1 cellular context compared by ENCODE assay signal in the genomic region with DNA sequence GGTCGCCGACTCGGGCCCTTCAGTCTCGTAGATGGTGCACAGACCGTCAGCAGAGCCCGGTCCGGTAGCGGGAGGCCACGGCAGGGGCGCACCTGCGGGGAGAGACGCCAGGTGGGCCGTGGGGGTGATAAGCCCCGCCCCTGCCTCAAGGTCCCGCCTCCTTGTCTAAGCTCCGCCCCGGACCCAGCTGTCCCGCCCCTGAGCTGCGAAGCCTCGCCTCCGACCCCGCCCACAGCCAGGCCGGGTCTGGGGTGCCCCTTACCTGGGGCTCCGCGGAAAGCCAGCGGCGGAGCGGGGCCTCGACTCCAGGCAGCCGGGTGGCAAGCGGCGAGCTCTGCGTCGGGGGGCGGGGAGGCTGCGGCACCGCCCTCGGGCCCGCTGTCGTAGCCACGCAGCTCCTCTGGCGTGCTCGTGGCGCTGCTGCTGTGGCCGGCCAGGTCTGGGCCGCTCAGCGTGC.
TF ChIP-seq lines count a peak whose summit lies in the region.

No MANE protein-coding gene starts in this region.

TF ChIP-seq in K562, 482 proteins besides CTCF, POLR2A, EP300 and RAD21 (continued from another document and continues in another):
- TF ChIP-seq NRF1 (conservative IDR thresholded peaks at IDR 0.05 in 1 of 2, IDR thresholded peaks at IDR 0.05 in 1 of 2) (peak; percentile 27 to 42; a peak in 2 of 4 replicates), TAL1 (IDR thresholded peaks at IDR 0.05) (no peak), CCNT2 (IDR thresholded peaks at IDR 0.05; ENCODE audit: borderline replicate concordance, extremely low read depth, insufficient read length, low read depth, low read length) (peak; percentile 35), CXXC5 (CRISPR knock-in tag; IDR thresholded peaks at IDR 0.05) (0 out of 2 replicates have a peak, but pooled peaks have one; percentile 53), PHB (CRISPR knock-in tag; IDR thresholded peaks at IDR 0.05) (no peak), RBM39 (optimal IDR thresholded peaks at IDR 0.05; ENCODE audit: low read depth, low read length) (no peak), PCBP1 (IDR thresholded peaks at IDR 0.05; ENCODE audit: low read depth, low read length, poor library complexity, severe bottlenecking) (peak; percentile 25), EP400 (IDR thresholded peaks at IDR 0.05) (no peak), FOXA3 (CRISPR knock-in tag; conservative IDR thresholded peaks at IDR 0.05 in 1 of 2, IDR thresholded peaks at IDR 0.05 in 1 of 2) (peak in 1 of 2 experiments; percentile 60; a peak in 1 of 4 replicates), FOXM1 (IDR thresholded peaks at IDR 0.05; ENCODE audit: low read depth) (no peak), FOXM1 (CRISPR knock-in tag; IDR thresholded peaks at IDR 0.05; ENCODE audit: low read depth) (peak; percentile 77), ZNF253 (CRISPR knock-in tag; conservative IDR thresholded peaks at IDR 0.05) (no peak), NFYB (IDR thresholded peaks at IDR 0.05; ENCODE audit: extremely low read depth, insufficient read length) (no peak), CBFB (CRISPR knock-in tag; IDR thresholded peaks at IDR 0.05) (no peak), MTA3 (IDR thresholded peaks at IDR 0.05; ENCODE audit: borderline replicate concordance) (no peak), RBM17 (IDR thresholded peaks at IDR 0.05; ENCODE audit: borderline replicate concordance, low read depth, low read length) (no peak), U2AF1 (optimal IDR thresholded peaks at IDR 0.05; ENCODE audit: low read depth, low read length) (peak; percentile 51), CTBP1 (IDR thresholded peaks at IDR 0.05; ENCODE audit: borderline replicate concordance) (peak; percentile 76; the same call in 1 of the 2 replicates), CHD1 (IDR thresholded peaks at IDR 0.05; ENCODE audit: low read length) (no peak), CREB1 (IDR thresholded peaks at IDR 0.05) (no peak; the same call in 1 of the 2 replicates), CREB1 (CRISPR knock-in tag; IDR thresholded peaks at IDR 0.05) (peak; percentile 52), CBX3 (IDR thresholded peaks at IDR 0.05; ENCODE audit: borderline replicate concordance in 1 of 2, low read length in 2 of 2) (no peak), BCL6 (CRISPR knock-in tag; IDR thresholded peaks at IDR 0.05) (no peak), LCOR (CRISPR knock-in tag; IDR thresholded peaks at IDR 0.05) (no peak), ADNP (tag; IDR thresholded peaks at IDR 0.05) (no peak), MAZ (CRISPR knock-in tag; conservative IDR thresholded peaks at IDR 0.05 in 1 of 2, IDR thresholded peaks at IDR 0.05 in 1 of 2) (0 out of 4 replicates have a peak, but pooled peaks of 1 of the 2 experiments have one; percentile 9), TBL1XR1 (IDR thresholded peaks at IDR 0.05; ENCODE audit: low read length in 2 of 2) (no peak)
- TF ChIP-seq, protein P1, sequence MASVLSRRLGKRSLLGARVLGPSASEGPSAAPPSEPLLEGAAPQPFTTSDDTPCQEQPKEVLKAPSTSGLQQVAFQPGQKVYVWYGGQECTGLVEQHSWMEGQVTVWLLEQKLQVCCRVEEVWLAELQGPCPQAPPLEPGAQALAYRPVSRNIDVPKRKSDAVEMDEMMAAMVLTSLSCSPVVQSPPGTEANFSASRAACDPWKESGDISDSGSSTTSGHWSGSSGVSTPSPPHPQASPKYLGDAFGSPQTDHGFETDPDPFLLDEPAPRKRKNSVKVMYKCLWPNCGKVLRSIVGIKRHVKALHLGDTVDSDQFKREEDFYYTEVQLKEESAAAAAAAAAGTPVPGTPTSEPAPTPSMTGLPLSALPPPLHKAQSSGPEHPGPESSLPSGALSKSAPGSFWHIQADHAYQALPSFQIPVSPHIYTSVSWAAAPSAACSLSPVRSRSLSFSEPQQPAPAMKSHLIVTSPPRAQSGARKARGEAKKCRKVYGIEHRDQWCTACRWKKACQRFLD (CRISPR knock-in tag; IDR thresholded peaks at IDR 0.05) = 0 out of 2 replicates have a peak, but pooled peaks have one; percentile 12
- TF ChIP-seq, protein P2, sequence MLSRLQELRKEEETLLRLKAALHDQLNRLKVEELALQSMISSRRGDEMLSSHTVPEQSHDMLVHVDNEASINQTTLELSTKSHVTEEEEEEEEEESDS (CRISPR knock-in tag; IDR thresholded peaks at IDR 0.05) = no peak
- TF ChIP-seq, protein P3, sequence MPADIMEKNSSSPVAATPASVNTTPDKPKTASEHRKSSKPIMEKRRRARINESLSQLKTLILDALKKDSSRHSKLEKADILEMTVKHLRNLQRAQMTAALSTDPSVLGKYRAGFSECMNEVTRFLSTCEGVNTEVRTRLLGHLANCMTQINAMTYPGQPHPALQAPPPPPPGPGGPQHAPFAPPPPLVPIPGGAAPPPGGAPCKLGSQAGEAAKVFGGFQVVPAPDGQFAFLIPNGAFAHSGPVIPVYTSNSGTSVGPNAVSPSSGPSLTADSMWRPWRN (IDR thresholded peaks at IDR 0.05; ENCODE audit: low read depth) = no peak
- TF ChIP-seq, protein P4, sequence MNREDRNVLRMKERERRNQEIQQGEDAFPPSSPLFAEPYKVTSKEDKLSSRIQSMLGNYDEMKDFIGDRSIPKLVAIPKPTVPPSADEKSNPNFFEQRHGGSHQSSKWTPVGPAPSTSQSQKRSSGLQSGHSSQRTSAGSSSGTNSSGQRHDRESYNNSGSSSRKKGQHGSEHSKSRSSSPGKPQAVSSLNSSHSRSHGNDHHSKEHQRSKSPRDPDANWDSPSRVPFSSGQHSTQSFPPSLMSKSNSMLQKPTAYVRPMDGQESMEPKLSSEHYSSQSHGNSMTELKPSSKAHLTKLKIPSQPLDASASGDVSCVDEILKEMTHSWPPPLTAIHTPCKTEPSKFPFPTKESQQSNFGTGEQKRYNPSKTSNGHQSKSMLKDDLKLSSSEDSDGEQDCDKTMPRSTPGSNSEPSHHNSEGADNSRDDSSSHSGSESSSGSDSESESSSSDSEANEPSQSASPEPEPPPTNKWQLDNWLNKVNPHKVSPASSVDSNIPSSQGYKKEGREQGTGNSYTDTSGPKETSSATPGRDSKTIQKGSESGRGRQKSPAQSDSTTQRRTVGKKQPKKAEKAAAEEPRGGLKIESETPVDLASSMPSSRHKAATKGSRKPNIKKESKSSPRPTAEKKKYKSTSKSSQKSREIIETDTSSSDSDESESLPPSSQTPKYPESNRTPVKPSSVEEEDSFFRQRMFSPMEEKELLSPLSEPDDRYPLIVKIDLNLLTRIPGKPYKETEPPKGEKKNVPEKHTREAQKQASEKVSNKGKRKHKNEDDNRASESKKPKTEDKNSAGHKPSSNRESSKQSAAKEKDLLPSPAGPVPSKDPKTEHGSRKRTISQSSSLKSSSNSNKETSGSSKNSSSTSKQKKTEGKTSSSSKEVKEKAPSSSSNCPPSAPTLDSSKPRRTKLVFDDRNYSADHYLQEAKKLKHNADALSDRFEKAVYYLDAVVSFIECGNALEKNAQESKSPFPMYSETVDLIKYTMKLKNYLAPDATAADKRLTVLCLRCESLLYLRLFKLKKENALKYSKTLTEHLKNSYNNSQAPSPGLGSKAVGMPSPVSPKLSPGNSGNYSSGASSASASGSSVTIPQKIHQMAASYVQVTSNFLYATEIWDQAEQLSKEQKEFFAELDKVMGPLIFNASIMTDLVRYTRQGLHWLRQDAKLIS (CRISPR knock-in tag; IDR thresholded peaks at IDR 0.05) = 0 out of 2 replicates have a peak, but pooled peaks have one; percentile 40
- TF ChIP-seq, protein P5, sequence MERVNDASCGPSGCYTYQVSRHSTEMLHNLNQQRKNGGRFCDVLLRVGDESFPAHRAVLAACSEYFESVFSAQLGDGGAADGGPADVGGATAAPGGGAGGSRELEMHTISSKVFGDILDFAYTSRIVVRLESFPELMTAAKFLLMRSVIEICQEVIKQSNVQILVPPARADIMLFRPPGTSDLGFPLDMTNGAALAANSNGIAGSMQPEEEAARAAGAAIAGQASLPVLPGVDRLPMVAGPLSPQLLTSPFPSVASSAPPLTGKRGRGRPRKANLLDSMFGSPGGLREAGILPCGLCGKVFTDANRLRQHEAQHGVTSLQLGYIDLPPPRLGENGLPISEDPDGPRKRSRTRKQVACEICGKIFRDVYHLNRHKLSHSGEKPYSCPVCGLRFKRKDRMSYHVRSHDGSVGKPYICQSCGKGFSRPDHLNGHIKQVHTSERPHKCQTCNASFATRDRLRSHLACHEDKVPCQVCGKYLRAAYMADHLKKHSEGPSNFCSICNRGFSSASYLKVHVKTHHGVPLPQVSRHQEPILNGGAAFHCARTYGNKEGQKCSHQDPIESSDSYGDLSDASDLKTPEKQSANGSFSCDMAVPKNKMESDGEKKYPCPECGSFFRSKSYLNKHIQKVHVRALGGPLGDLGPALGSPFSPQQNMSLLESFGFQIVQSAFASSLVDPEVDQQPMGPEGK (CRISPR knock-in tag; IDR thresholded peaks at IDR 0.05; ENCODE audit: borderline replicate concordance) = no peak
- TF ChIP-seq, protein P6, sequence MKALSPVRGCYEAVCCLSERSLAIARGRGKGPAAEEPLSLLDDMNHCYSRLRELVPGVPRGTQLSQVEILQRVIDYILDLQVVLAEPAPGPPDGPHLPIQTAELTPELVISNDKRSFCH (CRISPR knock-in tag; IDR thresholded peaks at IDR 0.05) = no peak
- TF ChIP-seq, protein P6 (tag; IDR thresholded peaks at IDR 0.05) = no peak
- TF ChIP-seq, protein P7, sequence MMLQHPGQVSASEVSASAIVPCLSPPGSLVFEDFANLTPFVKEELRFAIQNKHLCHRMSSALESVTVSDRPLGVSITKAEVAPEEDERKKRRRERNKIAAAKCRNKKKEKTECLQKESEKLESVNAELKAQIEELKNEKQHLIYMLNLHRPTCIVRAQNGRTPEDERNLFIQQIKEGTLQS (IDR thresholded peaks at IDR 0.05) = no peak
- TF ChIP-seq, protein P7 (CRISPR knock-in tag; conservative IDR thresholded peaks at IDR 0.05) = no peak
- TF ChIP-seq, protein P8, sequence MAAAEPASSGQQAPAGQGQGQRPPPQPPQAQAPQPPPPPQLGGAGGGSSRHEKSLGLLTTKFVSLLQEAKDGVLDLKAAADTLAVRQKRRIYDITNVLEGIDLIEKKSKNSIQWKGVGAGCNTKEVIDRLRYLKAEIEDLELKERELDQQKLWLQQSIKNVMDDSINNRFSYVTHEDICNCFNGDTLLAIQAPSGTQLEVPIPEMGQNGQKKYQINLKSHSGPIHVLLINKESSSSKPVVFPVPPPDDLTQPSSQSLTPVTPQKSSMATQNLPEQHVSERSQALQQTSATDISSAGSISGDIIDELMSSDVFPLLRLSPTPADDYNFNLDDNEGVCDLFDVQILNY (CRISPR knock-in tag; IDR thresholded peaks at IDR 0.05) = no peak
- TF ChIP-seq, protein P9, sequence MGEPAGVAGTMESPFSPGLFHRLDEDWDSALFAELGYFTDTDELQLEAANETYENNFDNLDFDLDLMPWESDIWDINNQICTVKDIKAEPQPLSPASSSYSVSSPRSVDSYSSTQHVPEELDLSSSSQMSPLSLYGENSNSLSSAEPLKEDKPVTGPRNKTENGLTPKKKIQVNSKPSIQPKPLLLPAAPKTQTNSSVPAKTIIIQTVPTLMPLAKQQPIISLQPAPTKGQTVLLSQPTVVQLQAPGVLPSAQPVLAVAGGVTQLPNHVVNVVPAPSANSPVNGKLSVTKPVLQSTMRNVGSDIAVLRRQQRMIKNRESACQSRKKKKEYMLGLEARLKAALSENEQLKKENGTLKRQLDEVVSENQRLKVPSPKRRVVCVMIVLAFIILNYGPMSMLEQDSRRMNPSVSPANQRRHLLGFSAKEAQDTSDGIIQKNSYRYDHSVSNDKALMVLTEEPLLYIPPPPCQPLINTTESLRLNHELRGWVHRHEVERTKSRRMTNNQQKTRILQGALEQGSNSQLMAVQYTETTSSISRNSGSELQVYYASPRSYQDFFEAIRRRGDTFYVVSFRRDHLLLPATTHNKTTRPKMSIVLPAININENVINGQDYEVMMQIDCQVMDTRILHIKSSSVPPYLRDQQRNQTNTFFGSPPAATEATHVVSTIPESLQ (CRISPR knock-in tag; IDR thresholded peaks at IDR 0.05) = no peak
- TF ChIP-seq, protein P10, sequence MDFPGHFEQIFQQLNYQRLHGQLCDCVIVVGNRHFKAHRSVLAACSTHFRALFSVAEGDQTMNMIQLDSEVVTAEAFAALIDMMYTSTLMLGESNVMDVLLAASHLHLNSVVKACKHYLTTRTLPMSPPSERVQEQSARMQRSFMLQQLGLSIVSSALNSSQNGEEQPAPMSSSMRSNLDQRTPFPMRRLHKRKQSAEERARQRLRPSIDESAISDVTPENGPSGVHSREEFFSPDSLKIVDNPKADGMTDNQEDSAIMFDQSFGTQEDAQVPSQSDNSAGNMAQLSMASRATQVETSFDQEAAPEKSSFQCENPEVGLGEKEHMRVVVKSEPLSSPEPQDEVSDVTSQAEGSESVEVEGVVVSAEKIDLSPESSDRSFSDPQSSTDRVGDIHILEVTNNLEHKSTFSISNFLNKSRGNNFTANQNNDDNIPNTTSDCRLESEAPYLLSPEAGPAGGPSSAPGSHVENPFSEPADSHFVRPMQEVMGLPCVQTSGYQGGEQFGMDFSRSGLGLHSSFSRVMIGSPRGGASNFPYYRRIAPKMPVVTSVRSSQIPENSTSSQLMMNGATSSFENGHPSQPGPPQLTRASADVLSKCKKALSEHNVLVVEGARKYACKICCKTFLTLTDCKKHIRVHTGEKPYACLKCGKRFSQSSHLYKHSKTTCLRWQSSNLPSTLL (IDR thresholded peaks at IDR 0.05) = no peak
- TF ChIP-seq, protein P11, sequence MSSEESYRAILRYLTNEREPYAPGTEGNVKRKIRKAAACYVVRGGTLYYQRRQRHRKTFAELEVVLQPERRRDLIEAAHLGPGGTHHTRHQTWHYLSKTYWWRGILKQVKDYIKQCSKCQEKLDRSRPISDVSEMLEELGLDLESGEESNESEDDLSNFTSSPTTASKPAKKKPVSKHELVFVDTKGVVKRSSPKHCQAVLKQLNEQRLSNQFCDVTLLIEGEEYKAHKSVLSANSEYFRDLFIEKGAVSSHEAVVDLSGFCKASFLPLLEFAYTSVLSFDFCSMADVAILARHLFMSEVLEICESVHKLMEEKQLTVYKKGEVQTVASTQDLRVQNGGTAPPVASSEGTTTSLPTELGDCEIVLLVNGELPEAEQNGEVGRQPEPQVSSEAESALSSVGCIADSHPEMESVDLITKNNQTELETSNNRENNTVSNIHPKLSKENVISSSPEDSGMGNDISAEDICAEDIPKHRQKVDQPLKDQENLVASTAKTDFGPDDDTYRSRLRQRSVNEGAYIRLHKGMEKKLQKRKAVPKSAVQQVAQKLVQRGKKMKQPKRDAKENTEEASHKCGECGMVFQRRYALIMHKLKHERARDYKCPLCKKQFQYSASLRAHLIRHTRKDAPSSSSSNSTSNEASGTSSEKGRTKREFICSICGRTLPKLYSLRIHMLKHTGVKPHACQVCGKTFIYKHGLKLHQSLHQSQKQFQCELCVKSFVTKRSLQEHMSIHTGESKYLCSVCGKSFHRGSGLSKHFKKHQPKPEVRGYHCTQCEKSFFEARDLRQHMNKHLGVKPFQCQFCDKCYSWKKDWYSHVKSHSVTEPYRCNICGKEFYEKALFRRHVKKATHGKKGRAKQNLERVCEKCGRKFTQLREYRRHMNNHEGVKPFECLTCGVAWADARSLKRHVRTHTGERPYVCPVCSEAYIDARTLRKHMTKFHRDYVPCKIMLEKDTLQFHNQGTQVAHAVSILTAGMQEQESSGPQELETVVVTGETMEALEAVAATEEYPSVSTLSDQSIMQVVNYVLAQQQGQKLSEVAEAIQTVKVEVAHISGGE (CRISPR knock-in tag; IDR thresholded peaks at IDR 0.05) = no peak
- TF ChIP-seq, protein P12, sequence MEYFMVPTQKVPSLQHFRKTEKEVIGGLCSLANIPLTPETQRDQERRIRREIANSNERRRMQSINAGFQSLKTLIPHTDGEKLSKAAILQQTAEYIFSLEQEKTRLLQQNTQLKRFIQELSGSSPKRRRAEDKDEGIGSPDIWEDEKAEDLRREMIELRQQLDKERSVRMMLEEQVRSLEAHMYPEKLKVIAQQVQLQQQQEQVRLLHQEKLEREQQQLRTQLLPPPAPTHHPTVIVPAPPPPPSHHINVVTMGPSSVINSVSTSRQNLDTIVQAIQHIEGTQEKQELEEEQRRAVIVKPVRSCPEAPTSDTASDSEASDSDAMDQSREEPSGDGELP (CRISPR knock-in tag; IDR thresholded peaks at IDR 0.05; ENCODE audit: borderline replicate concordance) = peak; percentile 64
